Comparison of ENCODE assay signal across 1 cellular context in the genomic region with DNA sequence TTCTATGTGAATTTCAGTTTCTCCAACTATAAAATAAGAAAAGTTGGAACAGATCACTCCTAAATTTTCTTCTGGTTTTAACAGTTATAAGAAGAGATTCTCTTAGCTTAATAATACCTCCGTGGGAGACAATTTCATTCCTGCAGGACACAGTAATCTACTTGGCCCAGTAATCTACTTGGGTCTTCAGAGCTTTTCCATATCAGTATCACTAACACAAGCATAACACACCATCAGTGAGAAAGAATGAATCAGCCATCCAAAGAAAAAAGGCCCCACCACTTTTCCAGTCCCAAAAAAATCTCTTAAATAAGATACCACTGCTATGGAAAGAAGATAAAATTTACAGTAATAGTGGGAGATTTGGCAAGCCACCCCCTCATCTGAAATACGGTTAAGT.
TF ChIP-seq lines count a peak whose summit lies in the region.

No MANE protein-coding gene starts in this region.

TF ChIP-seq in WTC11, 78 proteins besides CTCF, POLR2A, EP300 and RAD21:
- TF ChIP-seq, protein P1, sequence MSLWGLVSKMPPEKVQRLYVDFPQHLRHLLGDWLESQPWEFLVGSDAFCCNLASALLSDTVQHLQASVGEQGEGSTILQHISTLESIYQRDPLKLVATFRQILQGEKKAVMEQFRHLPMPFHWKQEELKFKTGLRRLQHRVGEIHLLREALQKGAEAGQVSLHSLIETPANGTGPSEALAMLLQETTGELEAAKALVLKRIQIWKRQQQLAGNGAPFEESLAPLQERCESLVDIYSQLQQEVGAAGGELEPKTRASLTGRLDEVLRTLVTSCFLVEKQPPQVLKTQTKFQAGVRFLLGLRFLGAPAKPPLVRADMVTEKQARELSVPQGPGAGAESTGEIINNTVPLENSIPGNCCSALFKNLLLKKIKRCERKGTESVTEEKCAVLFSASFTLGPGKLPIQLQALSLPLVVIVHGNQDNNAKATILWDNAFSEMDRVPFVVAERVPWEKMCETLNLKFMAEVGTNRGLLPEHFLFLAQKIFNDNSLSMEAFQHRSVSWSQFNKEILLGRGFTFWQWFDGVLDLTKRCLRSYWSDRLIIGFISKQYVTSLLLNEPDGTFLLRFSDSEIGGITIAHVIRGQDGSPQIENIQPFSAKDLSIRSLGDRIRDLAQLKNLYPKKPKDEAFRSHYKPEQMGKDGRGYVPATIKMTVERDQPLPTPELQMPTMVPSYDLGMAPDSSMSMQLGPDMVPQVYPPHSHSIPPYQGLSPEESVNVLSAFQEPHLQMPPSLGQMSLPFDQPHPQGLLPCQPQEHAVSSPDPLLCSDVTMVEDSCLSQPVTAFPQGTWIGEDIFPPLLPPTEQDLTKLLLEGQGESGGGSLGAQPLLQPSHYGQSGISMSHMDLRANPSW (CRISPR knock-in tag; conservative IDR thresholded peaks at IDR 0.05; ENCODE audit: low read depth) = no peak
- TF ChIP-seq, protein P2, sequence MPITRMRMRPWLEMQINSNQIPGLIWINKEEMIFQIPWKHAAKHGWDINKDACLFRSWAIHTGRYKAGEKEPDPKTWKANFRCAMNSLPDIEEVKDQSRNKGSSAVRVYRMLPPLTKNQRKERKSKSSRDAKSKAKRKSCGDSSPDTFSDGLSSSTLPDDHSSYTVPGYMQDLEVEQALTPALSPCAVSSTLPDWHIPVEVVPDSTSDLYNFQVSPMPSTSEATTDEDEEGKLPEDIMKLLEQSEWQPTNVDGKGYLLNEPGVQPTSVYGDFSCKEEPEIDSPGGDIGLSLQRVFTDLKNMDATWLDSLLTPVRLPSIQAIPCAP (CRISPR knock-in tag; IDR thresholded peaks at IDR 0.05) = no peak
- no peak for TF ChIP-seq ZNF396 (CRISPR knock-in tag; IDR thresholded peaks at IDR 0.05; ENCODE audit: borderline replicate concordance)
- TF ChIP-seq, protein P3, sequence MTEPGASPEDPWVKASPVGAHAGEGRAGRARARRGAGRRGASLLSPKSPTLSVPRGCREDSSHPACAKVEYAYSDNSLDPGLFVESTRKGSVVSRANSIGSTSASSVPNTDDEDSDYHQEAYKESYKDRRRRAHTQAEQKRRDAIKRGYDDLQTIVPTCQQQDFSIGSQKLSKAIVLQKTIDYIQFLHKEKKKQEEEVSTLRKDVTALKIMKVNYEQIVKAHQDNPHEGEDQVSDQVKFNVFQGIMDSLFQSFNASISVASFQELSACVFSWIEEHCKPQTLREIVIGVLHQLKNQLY (CRISPR knock-in tag; IDR thresholded peaks at IDR 0.05) = no peak
- TF ChIP-seq, protein P4, sequence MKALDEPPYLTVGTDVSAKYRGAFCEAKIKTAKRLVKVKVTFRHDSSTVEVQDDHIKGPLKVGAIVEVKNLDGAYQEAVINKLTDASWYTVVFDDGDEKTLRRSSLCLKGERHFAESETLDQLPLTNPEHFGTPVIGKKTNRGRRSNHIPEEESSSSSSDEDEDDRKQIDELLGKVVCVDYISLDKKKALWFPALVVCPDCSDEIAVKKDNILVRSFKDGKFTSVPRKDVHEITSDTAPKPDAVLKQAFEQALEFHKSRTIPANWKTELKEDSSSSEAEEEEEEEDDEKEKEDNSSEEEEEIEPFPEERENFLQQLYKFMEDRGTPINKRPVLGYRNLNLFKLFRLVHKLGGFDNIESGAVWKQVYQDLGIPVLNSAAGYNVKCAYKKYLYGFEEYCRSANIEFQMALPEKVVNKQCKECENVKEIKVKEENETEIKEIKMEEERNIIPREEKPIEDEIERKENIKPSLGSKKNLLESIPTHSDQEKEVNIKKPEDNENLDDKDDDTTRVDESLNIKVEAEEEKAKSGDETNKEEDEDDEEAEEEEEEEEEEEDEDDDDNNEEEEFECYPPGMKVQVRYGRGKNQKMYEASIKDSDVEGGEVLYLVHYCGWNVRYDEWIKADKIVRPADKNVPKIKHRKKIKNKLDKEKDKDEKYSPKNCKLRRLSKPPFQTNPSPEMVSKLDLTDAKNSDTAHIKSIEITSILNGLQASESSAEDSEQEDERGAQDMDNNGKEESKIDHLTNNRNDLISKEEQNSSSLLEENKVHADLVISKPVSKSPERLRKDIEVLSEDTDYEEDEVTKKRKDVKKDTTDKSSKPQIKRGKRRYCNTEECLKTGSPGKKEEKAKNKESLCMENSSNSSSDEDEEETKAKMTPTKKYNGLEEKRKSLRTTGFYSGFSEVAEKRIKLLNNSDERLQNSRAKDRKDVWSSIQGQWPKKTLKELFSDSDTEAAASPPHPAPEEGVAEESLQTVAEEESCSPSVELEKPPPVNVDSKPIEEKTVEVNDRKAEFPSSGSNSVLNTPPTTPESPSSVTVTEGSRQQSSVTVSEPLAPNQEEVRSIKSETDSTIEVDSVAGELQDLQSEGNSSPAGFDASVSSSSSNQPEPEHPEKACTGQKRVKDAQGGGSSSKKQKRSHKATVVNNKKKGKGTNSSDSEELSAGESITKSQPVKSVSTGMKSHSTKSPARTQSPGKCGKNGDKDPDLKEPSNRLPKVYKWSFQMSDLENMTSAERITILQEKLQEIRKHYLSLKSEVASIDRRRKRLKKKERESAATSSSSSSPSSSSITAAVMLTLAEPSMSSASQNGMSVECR (CRISPR knock-in tag; IDR thresholded peaks at IDR 0.05; ENCODE audit: borderline replicate concordance) = no peak
- TF ChIP-seq, protein P5, sequence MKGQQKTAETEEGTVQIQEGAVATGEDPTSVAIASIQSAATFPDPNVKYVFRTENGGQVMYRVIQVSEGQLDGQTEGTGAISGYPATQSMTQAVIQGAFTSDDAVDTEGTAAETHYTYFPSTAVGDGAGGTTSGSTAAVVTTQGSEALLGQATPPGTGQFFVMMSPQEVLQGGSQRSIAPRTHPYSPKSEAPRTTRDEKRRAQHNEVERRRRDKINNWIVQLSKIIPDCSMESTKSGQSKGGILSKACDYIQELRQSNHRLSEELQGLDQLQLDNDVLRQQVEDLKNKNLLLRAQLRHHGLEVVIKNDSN (CRISPR knock-in tag; IDR thresholded peaks at IDR 0.05) = no peak
- TF ChIP-seq, protein P6, sequence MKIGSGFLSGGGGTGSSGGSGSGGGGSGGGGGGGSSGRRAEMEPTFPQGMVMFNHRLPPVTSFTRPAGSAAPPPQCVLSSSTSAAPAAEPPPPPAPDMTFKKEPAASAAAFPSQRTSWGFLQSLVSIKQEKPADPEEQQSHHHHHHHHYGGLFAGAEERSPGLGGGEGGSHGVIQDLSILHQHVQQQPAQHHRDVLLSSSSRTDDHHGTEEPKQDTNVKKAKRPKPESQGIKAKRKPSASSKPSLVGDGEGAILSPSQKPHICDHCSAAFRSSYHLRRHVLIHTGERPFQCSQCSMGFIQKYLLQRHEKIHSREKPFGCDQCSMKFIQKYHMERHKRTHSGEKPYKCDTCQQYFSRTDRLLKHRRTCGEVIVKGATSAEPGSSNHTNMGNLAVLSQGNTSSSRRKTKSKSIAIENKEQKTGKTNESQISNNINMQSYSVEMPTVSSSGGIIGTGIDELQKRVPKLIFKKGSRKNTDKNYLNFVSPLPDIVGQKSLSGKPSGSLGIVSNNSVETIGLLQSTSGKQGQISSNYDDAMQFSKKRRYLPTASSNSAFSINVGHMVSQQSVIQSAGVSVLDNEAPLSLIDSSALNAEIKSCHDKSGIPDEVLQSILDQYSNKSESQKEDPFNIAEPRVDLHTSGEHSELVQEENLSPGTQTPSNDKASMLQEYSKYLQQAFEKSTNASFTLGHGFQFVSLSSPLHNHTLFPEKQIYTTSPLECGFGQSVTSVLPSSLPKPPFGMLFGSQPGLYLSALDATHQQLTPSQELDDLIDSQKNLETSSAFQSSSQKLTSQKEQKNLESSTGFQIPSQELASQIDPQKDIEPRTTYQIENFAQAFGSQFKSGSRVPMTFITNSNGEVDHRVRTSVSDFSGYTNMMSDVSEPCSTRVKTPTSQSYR (CRISPR knock-in tag; IDR thresholded peaks at IDR 0.05) = no peak
- TF ChIP-seq, protein P7, sequence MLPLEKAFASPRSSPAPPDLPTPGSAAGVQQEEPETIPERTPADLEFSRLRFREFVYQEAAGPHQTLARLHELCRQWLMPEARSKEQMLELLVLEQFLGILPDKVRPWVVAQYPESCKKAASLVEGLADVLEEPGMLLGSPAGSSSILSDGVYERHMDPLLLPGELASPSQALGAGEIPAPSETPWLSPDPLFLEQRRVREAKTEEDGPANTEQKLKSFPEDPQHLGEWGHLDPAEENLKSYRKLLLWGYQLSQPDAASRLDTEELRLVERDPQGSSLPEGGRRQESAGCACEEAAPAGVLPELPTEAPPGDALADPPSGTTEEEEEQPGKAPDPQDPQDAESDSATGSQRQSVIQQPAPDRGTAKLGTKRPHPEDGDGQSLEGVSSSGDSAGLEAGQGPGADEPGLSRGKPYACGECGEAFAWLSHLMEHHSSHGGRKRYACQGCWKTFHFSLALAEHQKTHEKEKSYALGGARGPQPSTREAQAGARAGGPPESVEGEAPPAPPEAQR (CRISPR knock-in tag; IDR thresholded peaks at IDR 0.05) = no peak
- no peak for TF ChIP-seq IRF2 (CRISPR knock-in tag; IDR thresholded peaks at IDR 0.05; ENCODE audit: borderline replicate concordance, low read depth)
- TF ChIP-seq ZNF671 (CRISPR knock-in tag; IDR thresholded peaks at IDR 0.05) = no peak
- no peak for TF ChIP-seq ELF4 (CRISPR knock-in tag; IDR thresholded peaks at IDR 0.05; ENCODE audit: low read depth)
- no peak for TF ChIP-seq FOXJ3 (CRISPR knock-in tag; IDR thresholded peaks at IDR 0.05; ENCODE audit: borderline replicate concordance)
- no peak for TF ChIP-seq NFE2L1 (CRISPR knock-in tag; IDR thresholded peaks at IDR 0.05)
- no peak for TF ChIP-seq PRRX2 (CRISPR knock-in tag; IDR thresholded peaks at IDR 0.05)
- TF ChIP-seq, protein P8, sequence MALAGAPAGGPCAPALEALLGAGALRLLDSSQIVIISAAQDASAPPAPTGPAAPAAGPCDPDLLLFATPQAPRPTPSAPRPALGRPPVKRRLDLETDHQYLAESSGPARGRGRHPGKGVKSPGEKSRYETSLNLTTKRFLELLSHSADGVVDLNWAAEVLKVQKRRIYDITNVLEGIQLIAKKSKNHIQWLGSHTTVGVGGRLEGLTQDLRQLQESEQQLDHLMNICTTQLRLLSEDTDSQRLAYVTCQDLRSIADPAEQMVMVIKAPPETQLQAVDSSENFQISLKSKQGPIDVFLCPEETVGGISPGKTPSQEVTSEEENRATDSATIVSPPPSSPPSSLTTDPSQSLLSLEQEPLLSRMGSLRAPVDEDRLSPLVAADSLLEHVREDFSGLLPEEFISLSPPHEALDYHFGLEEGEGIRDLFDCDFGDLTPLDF (CRISPR knock-in tag; IDR thresholded peaks at IDR 0.05) = no peak
- no peak for TF ChIP-seq CREM (CRISPR knock-in tag; IDR thresholded peaks at IDR 0.05)
- TF ChIP-seq SMAD3 (CRISPR knock-in tag; IDR thresholded peaks at IDR 0.05; ENCODE audit: borderline replicate concordance) = no peak
TF ChIP-seq in WTC11: peak in this region for 0.
